In the genomic region with DNA sequence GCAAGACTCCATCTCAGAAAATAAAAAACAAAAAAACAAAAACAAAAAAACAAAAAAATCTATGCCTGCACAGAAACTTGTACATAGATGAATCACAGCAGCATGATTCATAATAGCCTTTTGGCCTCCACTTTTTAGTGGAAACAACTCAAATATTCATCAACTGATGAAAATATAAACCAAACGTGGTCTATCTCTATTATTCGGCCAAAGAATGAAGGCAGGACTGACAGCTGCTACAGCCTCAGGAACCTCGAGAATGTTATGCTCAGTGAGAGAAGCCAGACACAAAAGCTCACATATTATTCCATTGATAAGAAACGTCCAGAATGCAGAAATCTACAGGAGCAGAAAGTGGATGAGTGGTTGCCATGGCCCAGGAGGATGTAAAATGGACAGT, we compare ENCODE assay signal across 24 cellular contexts. TPM values are rescaled to one million over a fixed set of nuclear protein-coding genes. Genes with fewer than 3 reads are reported as not detected.
A peak's percentile ranks its signal among the peaks of the same experiment; 100 is the strongest.
DNase-seq lines count a peak whose midpoint lies in the region; ATAC-seq, FAIRE-seq and TF ChIP-seq lines count a peak whose summit lies in the region.
"Had no signal": no experiment of that assay in that cellular context is flagged by ENCODE, and none has a peak within 500 bp of the region (broad histone marks: within the 10 kb centered on the region; RNA-seq: fewer than 3 reads in every experiment).

No MANE protein-coding gene starts in this region.

- TF ChIP-seq POLR2A in endothelial cell of umbilical vein (IDR thresholded peaks at IDR 0.05; ENCODE audit: low read depth, low read length), result no peak

- no peaks in the 10 kb centered on the region for H4K20me1 ChIP-seq in endothelial cell of umbilical vein (replicated peaks; ENCODE audit: control insufficient read depth, extremely low read depth, insufficient read depth, low read length)

- POLR2A ChIA-PET in endothelial cell of umbilical vein (lab: Charles Lee), result no interaction called here

- H3K36me3 ChIP-seq in endothelial cell of umbilical vein (ENCODE audit: control insufficient read depth in 2 of 2, extremely low read depth in 1 of 2, insufficient read depth in 2 of 2, low read length in 2 of 2), result no peaks in the 10 kb centered on the region
- H3K36me3 ChIP-seq: left ventricle myocardium inferior, prostate gland had no signal

- intact Hi-C loops in endothelial cell of umbilical vein (cut with micrococcal nuclease), result no loop called here
- intact Hi-C loops in activated T-helper 2 cell treated with anti-CD3 and anti-CD28 coated beads, Interferon-gamma antibody, Interleukin-2, Interleukin-4, amounts not matched to agents 10 μg/mL and 5 μg/mL and 100 μg/mL, durations not matched to agents 14 hours and 24 hours and 36 hours (cut with micrococcal nuclease), result no loop called here

- dilution Hi-C loops in endothelial cell of umbilical vein (cut with MboI; ENCODE audit: extremely low pct_ligation_motif_present, low sequenced_read_pairs), result no loop called here

- no peak overlapping the region for H3K27ac Mint-ChIP-seq in activated T-helper 2 cell treated with anti-CD3 and anti-CD28 coated beads, Interferon-gamma antibody, Interleukin-2, Interleukin-4, amounts not matched to agents 10 μg/mL and 5 μg/mL and 100 μg/mL, durations not matched to agents 14 hours and 24 hours and 36 hours
- H3K27ac Mint-ChIP-seq in chondrocyte (ENCODE audit: unreplicated experiment), result no peak overlapping the region
- H3K27ac Mint-ChIP-seq: activated CD8-positive, alpha-beta memory T cell treated with anti-CD3 and anti-CD28 coated beads, Interleukin-2, amount 10 ng/mL, durations not matched to agents 7 days and 5 days; naive B cell; T-helper 1 cell treated with Interleukin-12 subunit alpha and Interleukin-12 subunit beta and Interleukin-4 antibody, amounts not matched to agents 30 μg/mL and 1 μg/mL, for 36 hours had no signal

- BruUV-seq in endothelial cell of umbilical vein (replicated peaks; lab: Mats Ljungman, UMichigan), result no TSS peak

- no peak overlapping the region for H3K4me3 ChIP-seq in endothelial cell of umbilical vein (replicated peaks in 1 of 3; ENCODE audit: insufficient read depth in 1 of 3, low read depth in 1 of 3, low read length in 3 of 3)
- H3K4me3 ChIP-seq: left ventricle myocardium inferior, prostate gland had no signal

- no peak overlapping the region for H3K4me3 Mint-ChIP-seq in activated T-helper 2 cell treated with anti-CD3 and anti-CD28 coated beads, Interferon-gamma antibody, Interleukin-2, Interleukin-4, amounts not matched to agents 10 μg/mL and 5 μg/mL and 100 μg/mL, durations not matched to agents 14 hours and 24 hours and 36 hours (ENCODE audit: low read depth)
- H3K4me3 Mint-ChIP-seq in chondrocyte (ENCODE audit: unreplicated experiment), result no peak overlapping the region
- H3K4me3 Mint-ChIP-seq: activated CD8-positive, alpha-beta memory T cell treated with anti-CD3 and anti-CD28 coated beads, Interleukin-2, amount 10 ng/mL, durations not matched to agents 7 days and 5 days; naive B cell; T-helper 1 cell treated with Interleukin-12 subunit alpha and Interleukin-12 subunit beta and Interleukin-4 antibody, amounts not matched to agents 30 μg/mL and 1 μg/mL, for 36 hours had no signal

- no peaks in the 10 kb centered on the region for H3K4me1 ChIP-seq in endothelial cell of umbilical vein (ENCODE audit: control insufficient read depth, extremely low read depth, insufficient read depth, low read length)
- H3K4me1 ChIP-seq: prostate gland had no signal

- H3K4me2 ChIP-seq in endothelial cell of umbilical vein (ENCODE audit: insufficient read depth, low read length), result no peak overlapping the region

- no peaks in the 10 kb centered on the region for H3K4me1 Mint-ChIP-seq in activated T-helper 2 cell treated with anti-CD3 and anti-CD28 coated beads, Interferon-gamma antibody, Interleukin-2, Interleukin-4, amounts not matched to agents 10 μg/mL and 5 μg/mL and 100 μg/mL, durations not matched to agents 14 hours and 24 hours and 36 hours (ENCODE audit: low read depth)
- H3K4me1 Mint-ChIP-seq in chondrocyte (ENCODE audit: low read depth), result peaks cover 21% of the 10 kb centered on the region
- H3K4me1 Mint-ChIP-seq: activated CD8-positive, alpha-beta memory T cell treated with anti-CD3 and anti-CD28 coated beads, Interleukin-2, amount 10 ng/mL, durations not matched to agents 7 days and 5 days; naive B cell had no signal

- DNase-seq in AG08395 (ENCODE audit: low spot score), result peak; percentile 41
- DNase-seq in NCI-H226, result peak; percentile 40
- no peak for DNase-seq in endothelial cell of umbilical vein (ENCODE audit: low read depth, low spot score)
- DNase-seq in myocyte (ENCODE audit: low read depth), result peak; percentile 76
- no peak for DNase-seq in kidney tubule cell (ENCODE audit: low spot score)
- no peak for DNase-seq in activated T-helper 2 cell treated with anti-CD3 and anti-CD28 coated beads, Interferon-gamma antibody, Interleukin-2, Interleukin-4, amounts not matched to agents 10 μg/mL and 5 μg/mL and 100 μg/mL, durations not matched to agents 14 hours and 24 hours and 36 hours (ENCODE audit: low spot score)
- no peak for DNase-seq in chondrocyte (ENCODE audit: low spot score)
- DNase-seq: activated CD4-positive, CD25-positive, alpha-beta regulatory T cell; activated CD8-positive, alpha-beta memory T cell treated with anti-CD3 and anti-CD28 coated beads, Interleukin-2, amount 10 ng/mL, durations not matched to agents 7 days and 5 days; caudate nucleus; COR-L47; GF-D8; hypothalamus; left ventricle myocardium inferior; MM.1S; naive B cell; NCI-H2029 treated with DMSO at 0.1 percent for 48 hours; NCI-H82; RPMI8226; stimulated activated CD4-positive, alpha-beta T cell treated with anti-CD3 and anti-CD28 coated beads, Interleukin-15, amount 100 ng/mL, for 24 hours had no signal

- no peak for ATAC-seq in HG02970 (IDR thresholded peaks at IDR 0.05; ENCODE audit: low FRiP score, unreplicated experiment)
- ATAC-seq: activated CD8-positive, alpha-beta memory T cell treated with anti-CD3 and anti-CD28 coated beads, Interleukin-2, amount 10 ng/mL, durations not matched to agents 7 days and 5 days had no signal

- H3K9me1 ChIP-seq in endothelial cell of umbilical vein (replicated peaks; ENCODE audit: control insufficient read depth, extremely low read depth, insufficient read depth, low read length), result no peaks in the 10 kb centered on the region

- no peak overlapping the region for H3K9ac ChIP-seq in endothelial cell of umbilical vein (replicated peaks; ENCODE audit: extremely low read depth, insufficient read depth, low read length)

- H2AFZ ChIP-seq in endothelial cell of umbilical vein (ENCODE audit: low read depth, low read length), result no peak overlapping the region

- no peaks in the 10 kb centered on the region for H3K36me3 Mint-ChIP-seq in activated T-helper 2 cell treated with anti-CD3 and anti-CD28 coated beads, Interferon-gamma antibody, Interleukin-2, Interleukin-4, amounts not matched to agents 10 μg/mL and 5 μg/mL and 100 μg/mL, durations not matched to agents 14 hours and 24 hours and 36 hours (ENCODE audit: low read depth)
- no peaks in the 10 kb centered on the region for H3K36me3 Mint-ChIP-seq in chondrocyte (ENCODE audit: low read depth)
- H3K36me3 Mint-ChIP-seq: activated CD8-positive, alpha-beta memory T cell treated with anti-CD3 and anti-CD28 coated beads, Interleukin-2, amount 10 ng/mL, durations not matched to agents 7 days and 5 days; naive B cell had no signal

- no peaks in the 10 kb centered on the region for H3K9me3 Mint-ChIP-seq in activated T-helper 2 cell treated with anti-CD3 and anti-CD28 coated beads, Interferon-gamma antibody, Interleukin-2, Interleukin-4, amounts not matched to agents 10 μg/mL and 5 μg/mL and 100 μg/mL, durations not matched to agents 14 hours and 24 hours and 36 hours
- no peaks in the 10 kb centered on the region for H3K9me3 Mint-ChIP-seq in chondrocyte (ENCODE audit: low read depth)
- H3K9me3 Mint-ChIP-seq: naive B cell; T-helper 1 cell treated with Interleukin-12 subunit alpha and Interleukin-12 subunit beta and Interleukin-4 antibody, amounts not matched to agents 30 μg/mL and 1 μg/mL, for 36 hours had no signal

- H3K27me3 ChIP-seq in endothelial cell of umbilical vein (ENCODE audit: control insufficient read depth in 2 of 2, insufficient read depth in 2 of 2, low read length in 2 of 2), result no peaks in the 10 kb centered on the region

- H3K27me3 Mint-ChIP-seq in activated T-helper 2 cell treated with anti-CD3 and anti-CD28 coated beads, Interferon-gamma antibody, Interleukin-2, Interleukin-4, amounts not matched to agents 10 μg/mL and 5 μg/mL and 100 μg/mL, durations not matched to agents 14 hours and 24 hours and 36 hours (ENCODE audit: low read depth), result no peaks in the 10 kb centered on the region
- no peaks in the 10 kb centered on the region for H3K27me3 Mint-ChIP-seq in chondrocyte (ENCODE audit: low read depth)

- CTCF ChIA-PET in endothelial cell of umbilical vein (lab: Charles Lee), result no interaction called here

- H3K27ac ChIP-seq in endothelial cell of umbilical vein (ENCODE audit: insufficient read depth, low read depth, low read length), result no peak overlapping the region
- H3K27ac ChIP-seq: left ventricle myocardium inferior, prostate gland had no signal

- H3K9me3 ChIP-seq in endothelial cell of umbilical vein (replicated peaks; ENCODE audit: control insufficient read depth, insufficient read depth, low read length), result no peaks in the 10 kb centered on the region
- H3K9me3 ChIP-seq: left ventricle myocardium inferior, prostate gland had no signal

- FAIRE-seq in endothelial cell of umbilical vein (lab: Jason Lieb, UNC), result no peak
- FAIRE-seq: GM19239 had no signal

- TF ChIP-seq CTCF in endothelial cell of umbilical vein (IDR thresholded peaks at IDR 0.05; ENCODE audit: extremely low read depth in 1 of 2, insufficient read depth in 1 of 2, low read depth in 1 of 2, low read length in 2 of 2) (no peak), chondrocyte (IDR thresholded peaks at IDR 0.05) (no peak)

- H3K79me2 ChIP-seq in endothelial cell of umbilical vein (ENCODE audit: control insufficient read depth, insufficient read depth, low read length), result no peaks in the 10 kb centered on the region

RNA-seq across cellular contexts. Expression of a gene that starts 19.8 kb away (rescaled TPM):
- total RNA-seq in endothelial cell of umbilical vein (0.05 and 0.20 TPM in 2 replicates), myocyte (5.9 and 25.4 TPM in 2 replicates), chondrocyte (0.22 to 1.2 TPM (median 0.97 TPM) in 3 replicates)
- polyA plus RNA-seq in endothelial cell of umbilical vein, result 0.03 and 0.07 TPM in 2 replicates
- 0.04 and 0.05 TPM in 2 replicates for polyA plus RNA-seq in endothelial cell of umbilical vein (2011; cell fraction: cytosol; rRNA removed)
- polyA plus RNA-seq in endothelial cell of umbilical vein (2011; cell fraction: nucleus; rRNA removed), result 0.07 and 0.14 TPM in 2 replicates
- 0.07 and 0.16 TPM in 2 replicates for polyA plus RNA-seq in endothelial cell of umbilical vein (2012)
- 0.06 and 0.27 TPM in 2 replicates for polyA minus RNA-seq in endothelial cell of umbilical vein
- 8.9 TPM for polyA minus RNA-seq in endothelial cell of umbilical vein (2011; cell fraction: cytosol; rRNA and poly(A)+ RNA removed)
- 0.10 TPM in 2 replicates for polyA minus RNA-seq in endothelial cell of umbilical vein (2011; cell fraction: nucleus; rRNA and poly(A)+ RNA removed)
- 4.0 TPM for polyA plus RNA-seq in myocyte (2012)
- not detected in 2 replicates for total RNA-seq in activated T-helper 2 cell treated with anti-CD3 and anti-CD28 coated beads, Interferon-gamma antibody, Interleukin-2, Interleukin-4, amounts not matched to agents 10 μg/mL and 5 μg/mL and 100 μg/mL, durations not matched to agents 14 hours and 24 hours and 36 hours

RNA-seq across cellular contexts. Expression of a gene that starts 41.0 kb away (rescaled TPM):
- total RNA-seq in endothelial cell of umbilical vein, result not detected in 2 replicates
- polyA plus RNA-seq in endothelial cell of umbilical vein, result not detected in 2 replicates
- not detected in 2 replicates for polyA plus RNA-seq in endothelial cell of umbilical vein (2011; cell fraction: cytosol; rRNA removed)
- polyA plus RNA-seq in endothelial cell of umbilical vein (2011; cell fraction: nucleus; rRNA removed), result not detected in 2 replicates
- not detected in 2 replicates for polyA plus RNA-seq in endothelial cell of umbilical vein (2012)
- not detected in 2 replicates for polyA minus RNA-seq in endothelial cell of umbilical vein
- polyA minus RNA-seq in endothelial cell of umbilical vein (2011; cell fraction: cytosol; rRNA and poly(A)+ RNA removed), result not detected
- not detected in 2 replicates for polyA minus RNA-seq in endothelial cell of umbilical vein (2011; cell fraction: nucleus; rRNA and poly(A)+ RNA removed)
- 0.16 and 0.68 TPM in 2 replicates for total RNA-seq in myocyte
- polyA plus RNA-seq in myocyte (2012), result 0.10 TPM
- total RNA-seq in activated T-helper 2 cell treated with anti-CD3 and anti-CD28 coated beads, Interferon-gamma antibody, Interleukin-2, Interleukin-4, amounts not matched to agents 10 μg/mL and 5 μg/mL and 100 μg/mL, durations not matched to agents 14 hours and 24 hours and 36 hours, result not detected in 2 replicates
- total RNA-seq in chondrocyte, result not detected in 3 replicates
- total RNA-seq: activated CD8-positive, alpha-beta memory T cell treated with anti-CD3 and anti-CD28 coated beads, Interleukin-2, amount 10 ng/mL, durations not matched to agents 7 days and 5 days had no signal

Comparison
In these comparisons a context has a peak if more than half of its experiments do, and no peak if none do; other contexts are left out.
1. DNase-seq: peak in AG08395 (single experiment), NCI-H226 (single experiment) and myocyte (single experiment); none in endothelial cell of umbilical vein (single experiment), kidney tubule cell (single experiment), activated T-helper 2 cell treated with anti-CD3 and anti-CD28 coated beads, Interferon-gamma antibody, Interleukin-2, Interleukin-4, amounts not matched to agents 10 μg/mL and 5 μg/mL and 100 μg/mL, durations not matched to agents 14 hours and 24 hours and 36 hours (single experiment) and chondrocyte (single experiment).